ENCODE assay signal across 21 cellular contexts in the genomic region with DNA sequence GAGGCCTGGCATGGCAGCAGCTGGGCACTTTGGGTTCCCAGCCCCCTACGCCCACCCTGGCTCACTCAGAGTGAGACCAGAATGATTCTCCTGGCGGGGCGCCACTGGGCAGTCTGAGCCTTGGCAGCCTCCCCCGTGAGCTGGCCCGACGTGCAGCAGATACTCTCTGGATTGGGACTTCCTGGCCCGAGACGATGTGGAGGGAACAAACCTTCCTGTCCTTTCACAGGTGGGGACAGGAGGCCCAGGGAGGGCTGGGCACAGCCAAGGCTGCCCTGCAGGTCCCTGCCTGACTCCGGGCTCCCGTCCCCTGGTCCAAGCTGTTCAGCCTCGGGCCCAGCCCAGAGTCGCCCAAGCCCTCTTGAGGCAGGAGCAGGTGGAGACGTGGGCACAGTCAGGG. TPM values are rescaled to one million over a fixed set of nuclear protein-coding genes. Genes with fewer than 3 reads are reported as not detected.
DNase-seq lines count a peak whose midpoint lies in the region; ATAC-seq and TF ChIP-seq lines count a peak whose summit lies in the region.
"Had no signal": no experiment of that assay in that cellular context is flagged by ENCODE, and none has a peak within 500 bp of the region (broad histone marks: within the 10 kb centered on the region; RNA-seq: fewer than 3 reads in every experiment).

No MANE protein-coding gene starts in this region.

- no peak overlapping the region for H2AFZ ChIP-seq in neural progenitor cell (replicated peaks)

- H3K27ac ChIP-seq in heart left ventricle (no peak overlapping the region), neural progenitor cell (no peak overlapping the region)
- H3K27ac ChIP-seq: uterus had no signal

- H3K9me3 ChIP-seq in MG63 = no peaks in the 10 kb centered on the region
- no peaks in the 10 kb centered on the region for H3K9me3 ChIP-seq in heart left ventricle
- no peaks in the 10 kb centered on the region for H3K9me3 ChIP-seq in neural progenitor cell (ENCODE audit: low read depth)
- H3K9me3 ChIP-seq: uterus had no signal

- 44 to 91% (median 66%) methylated on average over 8 to 13 of the region's 13 CpGs for WGBS in heart left ventricle, 4 donors

- H3K36me3 Mint-ChIP-seq in CD14-positive monocyte (peaks cover 84 to 99% of the 10 kb centered on the region in 2 donors), neural progenitor cell (peaks cover 10% of the 10 kb centered on the region)
- H3K36me3 Mint-ChIP-seq: activated naive CD8-positive, alpha-beta T cell had no signal

- H3K9ac ChIP-seq in neural progenitor cell = no peak overlapping the region

- ATAC-seq in heart left ventricle (peak; percentile 9 to 43 (median 22)), HG02981 (IDR thresholded peaks at IDR 0.05; ENCODE audit: unreplicated experiment) (no peak), HG03521 (IDR thresholded peaks at IDR 0.05; ENCODE audit: unreplicated experiment) (no peak)
- ATAC-seq: activated CD4-positive, CD25-positive, alpha-beta regulatory T cell treated with anti-CD3 and anti-CD28 coated beads, Interleukin-2, amount 50 U/mL, for 24 hours; naive thymus-derived CD4-positive, alpha-beta T cell; stimulated activated effector memory CD8-positive, alpha-beta T cell treated with anti-CD3 and anti-CD28 coated beads, Interleukin-12 subunit alpha, Interleukin-12 subunit beta, amount 100 ng/mL, for 72 hours had no signal

- intact Hi-C loops in CD14-positive monocyte (cut with micrococcal nuclease) = no loop called here
- intact Hi-C loops in heart left ventricle (cut with DNase I) = no loop called here

- no peak overlapping the region for H3K4me3 ChIP-seq in MG63
- no peak overlapping the region for H3K4me3 ChIP-seq in heart left ventricle
- no peak overlapping the region for H3K4me3 ChIP-seq in neural progenitor cell
- H3K4me3 ChIP-seq: uterus had no signal

- H3K27me3 ChIP-seq in MG63 (no peaks in the 10 kb centered on the region), heart left ventricle (no peaks in the 10 kb centered on the region), neural progenitor cell (no peaks in the 10 kb centered on the region)
- H3K27me3 ChIP-seq: uterus had no signal

- H3K4me3 Mint-ChIP-seq in CD14-positive monocyte (no peak overlapping the region), neural progenitor cell (no peak overlapping the region)
- H3K4me3 Mint-ChIP-seq: activated naive CD8-positive, alpha-beta T cell; activated T-helper 1 cell treated with anti-CD3 and anti-CD28 coated beads, Interleukin-12 subunit alpha, Interleukin-12 subunit beta, Interleukin-2, Interleukin-4 antibody, amounts not matched to agents 30 ng/mL and 10 ng/mL and 1 ng/mL, durations not matched to agents 14 hours and 24 hours and 36 hours; naive thymus-derived CD4-positive, alpha-beta T cell; stimulated activated effector memory CD8-positive, alpha-beta T cell treated with anti-CD3 and anti-CD28 coated beads, Interleukin-12 subunit alpha, Interleukin-12 subunit beta, amount 100 ng/mL, for 72 hours had no signal

- peaks cover 0 to 2% (median 0%) of the 10 kb centered on the region in 3 donors for H3K27me3 Mint-ChIP-seq in CD14-positive monocyte (ENCODE audit: low read depth in 3 of 3)
- H3K27me3 Mint-ChIP-seq in neural progenitor cell (ENCODE audit: insufficient read depth, low read depth) = no peaks in the 10 kb centered on the region
- H3K27me3 Mint-ChIP-seq: activated naive CD8-positive, alpha-beta T cell; naive thymus-derived CD4-positive, alpha-beta T cell had no signal

- H3K4me1 ChIP-seq in heart left ventricle (peaks cover 0 to 28% (median 3%) of the 10 kb centered on the region in 12 donors), neural progenitor cell (no peaks in the 10 kb centered on the region)
- H3K4me1 ChIP-seq: uterus had no signal

- H4K20me1 ChIP-seq in neural progenitor cell (ENCODE audit: low read depth) = no peaks in the 10 kb centered on the region

- H3F3A ChIP-seq in neural progenitor cell (ENCODE audit: low read depth) = no peaks in the 10 kb centered on the region

- TF ChIP-seq CTCF in CD14-positive monocyte (IDR thresholded peaks at IDR 0.05) = no peak
- no peak for TF ChIP-seq CTCF in heart left ventricle (IDR thresholded peaks at IDR 0.05)
- TF ChIP-seq CTCF in neural progenitor cell (IDR thresholded peaks at IDR 0.05) = no peak

- no peak overlapping the region for H3K4me2 ChIP-seq in neural progenitor cell

- TF ChIP-seq POLR2A in heart left ventricle (IDR thresholded peaks at IDR 0.05) = no peak

- H3K79me2 ChIP-seq in neural progenitor cell (ENCODE audit: low read depth) = no peaks in the 10 kb centered on the region

- H3K27ac Mint-ChIP-seq in CD14-positive monocyte = peak overlapping the region in 2 of 7 donors; percentile 4 to 20
- H3K27ac Mint-ChIP-seq in neural progenitor cell = peak overlapping the region; percentile 69
- H3K27ac Mint-ChIP-seq: activated naive CD8-positive, alpha-beta T cell; activated T-helper 1 cell treated with anti-CD3 and anti-CD28 coated beads, Interleukin-12 subunit alpha, Interleukin-12 subunit beta, Interleukin-2, Interleukin-4 antibody, amounts not matched to agents 30 ng/mL and 10 ng/mL and 1 ng/mL, durations not matched to agents 14 hours and 24 hours and 36 hours had no signal

- H3K9me3 Mint-ChIP-seq in CD14-positive monocyte (peaks cover 0 to 1% (median 0%) of the 10 kb centered on the region in 7 donors), neural progenitor cell (no peaks in the 10 kb centered on the region)
- H3K9me3 Mint-ChIP-seq: activated T-helper 1 cell treated with anti-CD3 and anti-CD28 coated beads, Interleukin-12 subunit alpha, Interleukin-12 subunit beta, Interleukin-2, Interleukin-4 antibody, amounts not matched to agents 30 ng/mL and 10 ng/mL and 1 ng/mL, durations not matched to agents 14 hours and 24 hours and 36 hours; stimulated activated effector memory CD8-positive, alpha-beta T cell treated with anti-CD3 and anti-CD28 coated beads, Interleukin-12 subunit alpha, Interleukin-12 subunit beta, amount 100 ng/mL, for 72 hours had no signal

- DNase-seq in CD14-positive monocyte (ENCODE audit: low spot score) (peak; percentile 38), MG63 (peak; percentile 27), heart left ventricle (peak in 4 of 5 donors; percentile 18 to 67 (median 55)), neural progenitor cell (ENCODE audit: low spot score) (no peak), NOMO-1 treated with dmso at 0.1 percent for 144 hours (lab: John Stamatoyannopoulos, UW; ENCODE audit: unreplicated experiment) (no peak)
- no peak for DNase-seq in activated CD8-positive, alpha-beta memory T cell treated with anti-CD3 and anti-CD28 coated beads, Interleukin-2, amount 50 U/mL, for 4 hours
- DNase-seq: islet precursor cell; mesenchymal stem cell; MV-4-11; naive thymus-derived CD4-positive, alpha-beta T cell; NCI-H1694 treated with DMSO at 0.1 percent for 48 hours; NCI-H69; stimulated activated CD4-positive, alpha-beta T cell treated with anti-CD3 and anti-CD28 coated beads, Interleukin-1b, Interleukin-23, amount 100 ng/mL, for 48 hours; T1000; uterus had no signal

- H3K36me3 ChIP-seq in MG63 = no peaks in the 10 kb centered on the region; the same call in 1 of the 2 replicates
- H3K36me3 ChIP-seq in heart left ventricle = peaks cover 0 to 94% (median 59%) of the 10 kb centered on the region in 9 donors
- H3K36me3 ChIP-seq in neural progenitor cell = no peaks in the 10 kb centered on the region
- H3K36me3 ChIP-seq: uterus had no signal

- H3K4me1 Mint-ChIP-seq in CD14-positive monocyte = peaks cover 1% of the 10 kb centered on the region
- H3K4me1 Mint-ChIP-seq in neural progenitor cell = no peaks in the 10 kb centered on the region

RNA-seq across cellular contexts. Expression of gene ADD1, which starts 17.9 kb away (rescaled TPM):
- polyA plus RNA-seq in CD14-positive monocyte (100 to 1,000 TPM in 1 of 2 donors, 10 to 100 TPM in 1; 76.1 to 103 TPM), heart left ventricle (100 to 1,000 TPM; 193 to 269 TPM)
- 62.5 and 77.3 TPM in 2 replicates for total RNA-seq in MG63 (2014; rRNA removed; shearing (Covaris generic); ENCODE audit: low replicate concordance)
- total RNA-seq in heart left ventricle (100 to 1,000 TPM; 179 to 275 (median 215) TPM), neural progenitor cell (ENCODE audit: low replicate concordance) (131 and 140 TPM in 2 replicates)

RNA-seq across cellular contexts. Expression of gene SH3BP2, which starts 32.9 kb away (rescaled TPM):
- 10 to 100 TPM; 19.1 to 26.9 TPM for polyA plus RNA-seq in CD14-positive monocyte
- total RNA-seq in MG63 (2014; rRNA removed; shearing (Covaris generic); ENCODE audit: low replicate concordance) = 9.0 and 9.6 TPM in 2 replicates
- total RNA-seq in heart left ventricle = 10 to 100 TPM; 10.4 to 70.2 (median 23.5) TPM
- 10 to 100 TPM; 17.1 to 24.5 TPM for polyA plus RNA-seq in heart left ventricle
- 11.8 and 30.8 TPM in 2 replicates for total RNA-seq in neural progenitor cell (ENCODE audit: low replicate concordance)

Comparison
In these comparisons a context has a peak if more than half of its experiments do, and no peak if none do; other contexts are left out.
1. DNase-seq: peak in CD14-positive monocyte (single experiment), MG63 (single experiment) and heart left ventricle (4 of 5); none in neural progenitor cell (single experiment), NOMO-1 treated with dmso at 0.1 percent for 144 hours (single experiment) and activated CD8-positive, alpha-beta memory T cell treated with anti-CD3 and anti-CD28 coated beads, Interleukin-2, amount 50 U/mL, for 4 hours (single experiment).
2. ATAC-seq: peak in heart left ventricle (4 of 4); none in HG02981 (single experiment) and HG03521 (single experiment).